8 cellular contexts compared by ENCODE assay signal in the genomic region with DNA sequence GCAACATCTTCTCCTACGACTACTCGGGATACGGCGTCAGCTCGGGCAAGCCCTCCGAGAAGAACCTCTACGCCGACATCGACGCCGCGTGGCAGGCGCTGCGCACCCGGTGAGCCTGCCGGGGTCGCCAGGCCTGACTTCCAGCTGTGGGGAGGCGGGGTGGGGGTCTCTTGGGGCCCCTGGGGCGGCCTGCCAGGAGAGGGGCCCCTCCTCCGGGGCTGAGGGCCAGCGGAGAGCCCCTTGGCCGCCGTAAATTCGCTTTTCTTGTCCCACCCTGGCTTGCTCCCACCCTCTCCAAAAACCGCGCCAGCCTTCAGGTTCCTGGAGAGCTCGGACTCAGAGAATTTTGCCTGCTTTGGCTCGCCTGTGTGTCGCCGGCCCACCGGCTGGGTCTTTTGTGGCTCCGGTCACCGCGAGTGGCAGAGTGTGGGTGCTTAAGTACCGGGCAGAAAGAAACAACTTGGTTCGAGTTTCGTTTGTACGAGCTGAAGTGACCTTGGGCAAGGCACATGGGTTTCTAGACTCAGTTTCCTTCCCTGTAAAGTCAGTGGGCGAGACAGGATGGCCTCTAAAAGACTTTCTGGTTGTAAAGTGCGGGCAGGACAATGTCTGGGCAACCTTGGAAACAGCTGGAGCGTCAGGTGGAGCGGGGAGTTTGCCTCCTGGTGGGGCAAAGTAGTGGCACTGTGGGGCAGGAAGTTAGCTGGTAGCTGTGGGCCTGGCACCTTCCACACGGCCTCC. TPM values are rescaled to one million over a fixed set of nuclear protein-coding genes. Genes with fewer than 3 reads are reported as not detected.
DNase-seq lines count a peak whose midpoint lies in the region; ATAC-seq and TF ChIP-seq lines count a peak whose summit lies in the region.

No MANE protein-coding gene starts in this region.

- H3K36me3 ChIP-seq in colonic mucosa (no peaks in the 10 kb centered on the region), lower lobe of right lung (no peaks in the 10 kb centered on the region), stomach (no peaks in the 10 kb centered on the region)

- no peaks in the 10 kb centered on the region for H3K9me3 ChIP-seq in colonic mucosa
- H3K9me3 ChIP-seq in lower lobe of right lung, result no peaks in the 10 kb centered on the region
- no peaks in the 10 kb centered on the region for H3K9me3 ChIP-seq in stomach

- H3K4me3 ChIP-seq in colonic mucosa (peak overlapping the region; percentile 70), lower lobe of right lung (peak overlapping the region; percentile 80), stomach (peak overlapping the region; percentile 70 to 87 (median 80))

- TF ChIP-seq EP300 in stomach (IDR thresholded peaks at IDR 0.05), result no peak

- no peak for TF ChIP-seq POLR2A in stomach (IDR thresholded peaks at IDR 0.05)

- TF ChIP-seq CTCF in colonic mucosa (IDR thresholded peaks at IDR 0.05) (peak; percentile 19), lower lobe of right lung (IDR thresholded peaks at IDR 0.05) (peak; percentile 45), stomach (IDR thresholded peaks at IDR 0.05) (peak in 4 of 7 experiments; percentile 19 to 45 (median 30))

- intact Hi-C loops in colonic mucosa (cut with DNase I) (no loop called here), lower lobe of right lung (cut with DNase I) (loop anchor here (10.0 kb wide), 1 partner anchor 121 kb away; no protein-coding TSS in a partner anchor), stomach (cut with DNase I; ENCODE audit: low total_unique reads) (no loop called here)

- H3K27ac ChIP-seq in colonic mucosa, result peak overlapping the region; percentile 91
- peak overlapping the region; percentile 89 for H3K27ac ChIP-seq in lower lobe of right lung
- peak overlapping the region; percentile 81 to 97 (median 92) for H3K27ac ChIP-seq in stomach

- peak; percentile 7 for ATAC-seq in HG02943 (IDR thresholded peaks at IDR 0.05; ENCODE audit: low read depth, unreplicated experiment)
- ATAC-seq in lower lobe of right lung, result peak; percentile 80 to 81
- ATAC-seq in HG03521 (IDR thresholded peaks at IDR 0.05; ENCODE audit: unreplicated experiment), result no peak
- no peak for ATAC-seq in GM19455 (IDR thresholded peaks at IDR 0.05; ENCODE audit: unreplicated experiment)

- 2 to 7% (median 2%) methylated on average over 8 to 43 of the region's 43 CpGs for WGBS in stomach, 5 donors

- H3K9ac ChIP-seq in colonic mucosa (ENCODE audit: low read depth in 2 of 2, low read length in 2 of 2), result peak overlapping the region; percentile 87 to 98

- DNase-seq in COR-L47 (lab: John Stamatoyannopoulos, UW), result peak; percentile 23
- DNase-seq in T-helper 1 cell, result peak in 3 of 5 donors; percentile 5 to 41 (median 17)
- DNase-seq in colonic mucosa, result peak; percentile 79
- DNase-seq in lower lobe of right lung, result peak; percentile 64
- DNase-seq in stomach, result peak; percentile 69

- no peaks in the 10 kb centered on the region for H3K4me1 ChIP-seq in colonic mucosa
- H3K4me1 ChIP-seq in lower lobe of right lung, result peaks cover 26% of the 10 kb centered on the region
- H3K4me1 ChIP-seq in stomach, result peaks cover 20 to 58% (median 30%) of the 10 kb centered on the region in 4 donors

- no peaks in the 10 kb centered on the region for H3K27me3 ChIP-seq in colonic mucosa
- no peaks in the 10 kb centered on the region for H3K27me3 ChIP-seq in lower lobe of right lung (ENCODE audit: low read depth)
- no peaks in the 10 kb centered on the region for H3K27me3 ChIP-seq in stomach

RNA-seq across cellular contexts. Expression of a gene that starts 1.0 kb away (rescaled TPM):
- total RNA-seq in colonic mucosa, result 100 to 1,000 TPM in 1 of 2 donors, 10 to 100 TPM in 1; 92.1 to 152 TPM
- 28.2 TPM for total RNA-seq in lower lobe of right lung
- 10 to 100 TPM in 3 of 5 donors, 1 to 10 TPM in 2; 1.2 to 30.5 (median 25.1) TPM for total RNA-seq in stomach
- polyA plus RNA-seq in stomach, result 10 to 100 TPM; 14.0 to 55.3 (median 17.1) TPM

Comparison
In these comparisons a context has a peak if more than half of its experiments do, and no peak if none do; other contexts are left out.
1. DNase-seq: peak in every context shown above with its lines; median percentile 79 in colonic mucosa; 69 in stomach; 64 in lower lobe of right lung; 23 in COR-L47; 17 in T-helper 1 cell.
2. ATAC-seq: peak in HG02943 (single experiment) and lower lobe of right lung (2 of 2); none in HG03521 (single experiment) and GM19455 (single experiment).
3. Peak in every context shown above with its lines, with median percentiles within 50 percentile points of each other: H3K27ac ChIP-seq, H3K4me3 ChIP-seq and CTCF ChIP-seq.